In genomic region chr4:112075129-112075753, GRCh38 we compare ENCODE assay signal across 9 cellular contexts.
DNase-seq lines count a peak whose midpoint lies in the region; ATAC-seq and FAIRE-seq lines count a peak whose summit lies in the region.
"Had no signal": no experiment of that assay in that cellular context is flagged by ENCODE, and none has a peak within 500 bp of the region (broad histone marks: within the 10 kb centered on the region; RNA-seq: fewer than 3 reads in every experiment).

No MANE protein-coding gene starts in this region.

- FAIRE-seq in RCC 7860 (lab: Jason Lieb, UNC) = no peak
- FAIRE-seq: colon had no signal

- DNase-seq in NCI-H2081 (lab: John Stamatoyannopoulos, UW) = peak; percentile 29 to 31
- no peak for DNase-seq in NCI-H2081 treated with DMSO at 0.1 percent for 48 hours (lab: John Stamatoyannopoulos, UW)
- peak; percentile 52 for DNase-seq in HK-2 (ENCODE audit: unreplicated experiment)
- peak; percentile 53 for DNase-seq in RCC 7860 (ENCODE audit: low spot score)
- peak; percentile 13 for DNase-seq in central memory CD4-positive, alpha-beta T cell
- peak; percentile 17 for DNase-seq in medulla oblongata (ENCODE audit: extremely low spot score)
- no peak for DNase-seq in NCI-H1436 (lab: John Stamatoyannopoulos, UW)

- peak; percentile 88 for ATAC-seq in GM19467 (IDR thresholded peaks at IDR 0.05; ENCODE audit: unreplicated experiment)

Comparison
In these comparisons a context has a peak if more than half of its experiments do, and no peak if none do; other contexts are left out.
1. DNase-seq: peak in NCI-H2081 (2 of 2), HK-2 (single experiment), RCC 7860 (single experiment), central memory CD4-positive, alpha-beta T cell (single experiment) and medulla oblongata (single experiment); none in NCI-H2081 treated with DMSO at 0.1 percent for 48 hours (single experiment) and NCI-H1436 (single experiment).